Comparison of ENCODE assay signal across 1 cellular context in the genomic region with DNA sequence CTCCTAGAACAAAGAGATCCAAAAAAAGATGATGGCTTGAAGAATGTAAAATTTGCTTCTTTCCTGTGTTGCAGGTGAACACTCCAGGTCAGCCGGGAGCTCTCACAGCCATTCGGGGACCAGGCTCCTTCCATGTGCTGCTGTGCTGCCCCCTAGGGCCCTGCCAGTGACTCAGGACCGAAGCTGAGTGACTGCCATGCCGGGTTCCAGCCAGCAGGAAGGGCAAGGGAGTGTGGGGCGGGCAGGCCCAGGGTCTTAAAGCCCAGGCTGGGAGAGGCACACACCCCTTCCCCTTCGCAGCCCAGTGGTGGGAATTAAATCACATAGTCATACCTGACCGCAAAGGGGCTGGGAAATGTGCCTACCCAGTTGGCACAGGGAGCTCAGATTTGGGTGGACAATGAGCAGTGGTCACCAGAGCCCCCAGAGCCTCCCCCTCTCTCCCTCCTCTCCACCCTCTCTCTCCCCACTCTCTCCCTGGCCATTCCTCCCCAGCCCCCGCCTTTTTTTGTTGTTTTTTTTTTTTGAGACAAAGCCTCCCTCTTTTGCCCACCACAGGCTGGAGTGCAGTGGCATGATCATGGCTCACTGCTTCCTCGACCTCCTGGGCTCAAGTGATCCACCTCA.
A peak's percentile ranks its signal among the peaks of the same experiment; 100 is the strongest.
TF ChIP-seq lines count a peak whose summit lies in the region.

No MANE protein-coding gene starts in this region.

TF ChIP-seq in WTC11, 78 proteins besides CTCF, POLR2A, EP300 and RAD21 (continued from another document and continues in another):
- TF ChIP-seq, protein P1, sequence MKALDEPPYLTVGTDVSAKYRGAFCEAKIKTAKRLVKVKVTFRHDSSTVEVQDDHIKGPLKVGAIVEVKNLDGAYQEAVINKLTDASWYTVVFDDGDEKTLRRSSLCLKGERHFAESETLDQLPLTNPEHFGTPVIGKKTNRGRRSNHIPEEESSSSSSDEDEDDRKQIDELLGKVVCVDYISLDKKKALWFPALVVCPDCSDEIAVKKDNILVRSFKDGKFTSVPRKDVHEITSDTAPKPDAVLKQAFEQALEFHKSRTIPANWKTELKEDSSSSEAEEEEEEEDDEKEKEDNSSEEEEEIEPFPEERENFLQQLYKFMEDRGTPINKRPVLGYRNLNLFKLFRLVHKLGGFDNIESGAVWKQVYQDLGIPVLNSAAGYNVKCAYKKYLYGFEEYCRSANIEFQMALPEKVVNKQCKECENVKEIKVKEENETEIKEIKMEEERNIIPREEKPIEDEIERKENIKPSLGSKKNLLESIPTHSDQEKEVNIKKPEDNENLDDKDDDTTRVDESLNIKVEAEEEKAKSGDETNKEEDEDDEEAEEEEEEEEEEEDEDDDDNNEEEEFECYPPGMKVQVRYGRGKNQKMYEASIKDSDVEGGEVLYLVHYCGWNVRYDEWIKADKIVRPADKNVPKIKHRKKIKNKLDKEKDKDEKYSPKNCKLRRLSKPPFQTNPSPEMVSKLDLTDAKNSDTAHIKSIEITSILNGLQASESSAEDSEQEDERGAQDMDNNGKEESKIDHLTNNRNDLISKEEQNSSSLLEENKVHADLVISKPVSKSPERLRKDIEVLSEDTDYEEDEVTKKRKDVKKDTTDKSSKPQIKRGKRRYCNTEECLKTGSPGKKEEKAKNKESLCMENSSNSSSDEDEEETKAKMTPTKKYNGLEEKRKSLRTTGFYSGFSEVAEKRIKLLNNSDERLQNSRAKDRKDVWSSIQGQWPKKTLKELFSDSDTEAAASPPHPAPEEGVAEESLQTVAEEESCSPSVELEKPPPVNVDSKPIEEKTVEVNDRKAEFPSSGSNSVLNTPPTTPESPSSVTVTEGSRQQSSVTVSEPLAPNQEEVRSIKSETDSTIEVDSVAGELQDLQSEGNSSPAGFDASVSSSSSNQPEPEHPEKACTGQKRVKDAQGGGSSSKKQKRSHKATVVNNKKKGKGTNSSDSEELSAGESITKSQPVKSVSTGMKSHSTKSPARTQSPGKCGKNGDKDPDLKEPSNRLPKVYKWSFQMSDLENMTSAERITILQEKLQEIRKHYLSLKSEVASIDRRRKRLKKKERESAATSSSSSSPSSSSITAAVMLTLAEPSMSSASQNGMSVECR (CRISPR knock-in tag; IDR thresholded peaks at IDR 0.05; ENCODE audit: borderline replicate concordance) = no peak
- TF ChIP-seq ATF1 (CRISPR knock-in tag; IDR thresholded peaks at IDR 0.05) (no peak), TEAD1 (CRISPR knock-in tag; IDR thresholded peaks at IDR 0.05) (no peak), GABPB1 (CRISPR knock-in tag; IDR thresholded peaks at IDR 0.05) (peak; percentile 69; the same call in 1 of the 2 replicates), RORB (CRISPR knock-in tag; IDR thresholded peaks at IDR 0.05) (no peak), MXD4 (CRISPR knock-in tag; IDR thresholded peaks at IDR 0.05; ENCODE audit: borderline replicate concordance) (no peak), ELF4 (CRISPR knock-in tag; IDR thresholded peaks at IDR 0.05; ENCODE audit: low read depth) (no peak), CBFB (CRISPR knock-in tag; IDR thresholded peaks at IDR 0.05; ENCODE audit: low read depth) (0 out of 2 replicates have a peak, but pooled peaks have one; percentile 23), CREM (CRISPR knock-in tag; IDR thresholded peaks at IDR 0.05) (no peak), FOXK1 (CRISPR knock-in tag; IDR thresholded peaks at IDR 0.05) (peak; percentile 72), NR1H2 (CRISPR knock-in tag; IDR thresholded peaks at IDR 0.05) (no peak), ETV6 (CRISPR knock-in tag; IDR thresholded peaks at IDR 0.05) (peak; percentile 77; the same call in 1 of the 2 replicates), SP1 (CRISPR knock-in tag; conservative IDR thresholded peaks at IDR 0.05) (peak; percentile 65), ZNF232 (CRISPR knock-in tag; IDR thresholded peaks at IDR 0.05) (0 out of 2 replicates have a peak, but pooled peaks have one; percentile 28), ZNF416 (CRISPR knock-in tag; IDR thresholded peaks at IDR 0.05) (no peak), ZNF121 (CRISPR knock-in tag; IDR thresholded peaks at IDR 0.05) (0 out of 2 replicates have a peak, but pooled peaks have one; percentile 3), FOXP1 (CRISPR knock-in tag; IDR thresholded peaks at IDR 0.05; ENCODE audit: borderline replicate concordance) (no peak; the same call in 1 of the 2 replicates)
- TF ChIP-seq, protein P2, sequence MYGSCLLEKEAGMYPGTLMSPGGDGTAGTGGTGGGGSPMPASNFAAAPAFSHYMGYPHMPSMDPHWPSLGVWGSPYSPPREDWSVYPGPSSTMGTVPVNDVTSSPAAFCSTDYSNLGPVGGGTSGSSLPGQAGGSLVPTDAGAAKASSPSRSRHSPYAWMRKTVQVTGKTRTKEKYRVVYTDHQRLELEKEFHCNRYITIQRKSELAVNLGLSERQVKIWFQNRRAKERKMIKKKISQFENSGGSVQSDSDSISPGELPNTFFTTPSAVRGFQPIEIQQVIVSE (CRISPR knock-in tag; IDR thresholded peaks at IDR 0.05; ENCODE audit: borderline replicate concordance) = no peak
- TF ChIP-seq, protein P3, sequence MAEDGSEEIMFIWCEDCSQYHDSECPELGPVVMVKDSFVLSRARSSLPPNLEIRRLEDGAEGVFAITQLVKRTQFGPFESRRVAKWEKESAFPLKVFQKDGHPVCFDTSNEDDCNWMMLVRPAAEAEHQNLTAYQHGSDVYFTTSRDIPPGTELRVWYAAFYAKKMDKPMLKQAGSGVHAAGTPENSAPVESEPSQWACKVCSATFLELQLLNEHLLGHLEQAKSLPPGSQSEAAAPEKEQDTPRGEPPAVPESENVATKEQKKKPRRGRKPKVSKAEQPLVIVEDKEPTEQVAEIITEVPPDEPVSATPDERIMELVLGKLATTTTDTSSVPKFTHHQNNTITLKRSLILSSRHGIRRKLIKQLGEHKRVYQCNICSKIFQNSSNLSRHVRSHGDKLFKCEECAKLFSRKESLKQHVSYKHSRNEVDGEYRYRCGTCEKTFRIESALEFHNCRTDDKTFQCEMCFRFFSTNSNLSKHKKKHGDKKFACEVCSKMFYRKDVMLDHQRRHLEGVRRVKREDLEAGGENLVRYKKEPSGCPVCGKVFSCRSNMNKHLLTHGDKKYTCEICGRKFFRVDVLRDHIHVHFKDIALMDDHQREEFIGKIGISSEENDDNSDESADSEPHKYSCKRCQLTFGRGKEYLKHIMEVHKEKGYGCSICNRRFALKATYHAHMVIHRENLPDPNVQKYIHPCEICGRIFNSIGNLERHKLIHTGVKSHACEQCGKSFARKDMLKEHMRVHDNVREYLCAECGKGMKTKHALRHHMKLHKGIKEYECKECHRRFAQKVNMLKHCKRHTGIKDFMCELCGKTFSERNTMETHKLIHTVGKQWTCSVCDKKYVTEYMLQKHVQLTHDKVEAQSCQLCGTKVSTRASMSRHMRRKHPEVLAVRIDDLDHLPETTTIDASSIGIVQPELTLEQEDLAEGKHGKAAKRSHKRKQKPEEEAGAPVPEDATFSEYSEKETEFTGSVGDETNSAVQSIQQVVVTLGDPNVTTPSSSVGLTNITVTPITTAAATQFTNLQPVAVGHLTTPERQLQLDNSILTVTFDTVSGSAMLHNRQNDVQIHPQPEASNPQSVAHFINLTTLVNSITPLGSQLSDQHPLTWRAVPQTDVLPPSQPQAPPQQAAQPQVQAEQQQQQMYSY (CRISPR knock-in tag; IDR thresholded peaks at IDR 0.05) = no peak
- TF ChIP-seq, protein P4, sequence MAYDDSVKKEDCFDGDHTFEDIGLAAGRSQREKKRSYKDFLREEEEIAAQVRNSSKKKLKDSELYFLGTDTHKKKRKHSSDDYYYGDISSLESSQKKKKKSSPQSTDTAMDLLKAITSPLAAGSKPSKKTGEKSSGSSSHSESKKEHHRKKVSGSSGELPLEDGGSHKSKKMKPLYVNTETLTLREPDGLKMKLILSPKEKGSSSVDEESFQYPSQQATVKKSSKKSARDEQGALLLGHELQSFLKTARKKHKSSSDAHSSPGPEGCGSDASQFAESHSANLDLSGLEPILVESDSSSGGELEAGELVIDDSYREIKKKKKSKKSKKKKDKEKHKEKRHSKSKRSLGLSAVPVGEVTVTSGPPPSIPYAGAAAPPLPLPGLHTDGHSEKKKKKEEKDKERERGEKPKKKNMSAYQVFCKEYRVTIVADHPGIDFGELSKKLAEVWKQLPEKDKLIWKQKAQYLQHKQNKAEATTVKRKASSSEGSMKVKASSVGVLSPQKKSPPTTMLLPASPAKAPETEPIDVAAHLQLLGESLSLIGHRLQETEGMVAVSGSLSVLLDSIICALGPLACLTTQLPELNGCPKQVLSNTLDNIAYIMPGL (CRISPR knock-in tag; IDR thresholded peaks at IDR 0.05) = peak; percentile 81
- TF ChIP-seq, protein P5, sequence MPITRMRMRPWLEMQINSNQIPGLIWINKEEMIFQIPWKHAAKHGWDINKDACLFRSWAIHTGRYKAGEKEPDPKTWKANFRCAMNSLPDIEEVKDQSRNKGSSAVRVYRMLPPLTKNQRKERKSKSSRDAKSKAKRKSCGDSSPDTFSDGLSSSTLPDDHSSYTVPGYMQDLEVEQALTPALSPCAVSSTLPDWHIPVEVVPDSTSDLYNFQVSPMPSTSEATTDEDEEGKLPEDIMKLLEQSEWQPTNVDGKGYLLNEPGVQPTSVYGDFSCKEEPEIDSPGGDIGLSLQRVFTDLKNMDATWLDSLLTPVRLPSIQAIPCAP (CRISPR knock-in tag; IDR thresholded peaks at IDR 0.05) = no peak
- TF ChIP-seq, protein P6, sequence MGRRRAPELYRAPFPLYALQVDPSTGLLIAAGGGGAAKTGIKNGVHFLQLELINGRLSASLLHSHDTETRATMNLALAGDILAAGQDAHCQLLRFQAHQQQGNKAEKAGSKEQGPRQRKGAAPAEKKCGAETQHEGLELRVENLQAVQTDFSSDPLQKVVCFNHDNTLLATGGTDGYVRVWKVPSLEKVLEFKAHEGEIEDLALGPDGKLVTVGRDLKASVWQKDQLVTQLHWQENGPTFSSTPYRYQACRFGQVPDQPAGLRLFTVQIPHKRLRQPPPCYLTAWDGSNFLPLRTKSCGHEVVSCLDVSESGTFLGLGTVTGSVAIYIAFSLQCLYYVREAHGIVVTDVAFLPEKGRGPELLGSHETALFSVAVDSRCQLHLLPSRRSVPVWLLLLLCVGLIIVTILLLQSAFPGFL (CRISPR knock-in tag; IDR thresholded peaks at IDR 0.05; ENCODE audit: borderline replicate concordance) = no peak
- TF ChIP-seq, protein P7, sequence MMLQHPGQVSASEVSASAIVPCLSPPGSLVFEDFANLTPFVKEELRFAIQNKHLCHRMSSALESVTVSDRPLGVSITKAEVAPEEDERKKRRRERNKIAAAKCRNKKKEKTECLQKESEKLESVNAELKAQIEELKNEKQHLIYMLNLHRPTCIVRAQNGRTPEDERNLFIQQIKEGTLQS (CRISPR knock-in tag; conservative IDR thresholded peaks at IDR 0.05) = no peak
- TF ChIP-seq, protein P8, sequence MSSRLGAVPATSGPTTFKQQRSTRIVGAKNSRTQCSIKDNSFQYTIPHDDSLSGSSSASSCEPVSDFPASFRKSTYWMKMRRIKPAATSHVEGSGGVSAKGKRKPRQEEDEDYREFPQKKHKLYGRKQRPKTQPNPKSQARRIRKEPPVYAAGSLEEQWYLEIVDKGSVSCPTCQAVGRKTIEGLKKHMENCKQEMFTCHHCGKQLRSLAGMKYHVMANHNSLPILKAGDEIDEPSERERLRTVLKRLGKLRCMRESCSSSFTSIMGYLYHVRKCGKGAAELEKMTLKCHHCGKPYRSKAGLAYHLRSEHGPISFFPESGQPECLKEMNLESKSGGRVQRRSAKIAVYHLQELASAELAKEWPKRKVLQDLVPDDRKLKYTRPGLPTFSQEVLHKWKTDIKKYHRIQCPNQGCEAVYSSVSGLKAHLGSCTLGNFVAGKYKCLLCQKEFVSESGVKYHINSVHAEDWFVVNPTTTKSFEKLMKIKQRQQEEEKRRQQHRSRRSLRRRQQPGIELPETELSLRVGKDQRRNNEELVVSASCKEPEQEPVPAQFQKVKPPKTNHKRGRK (CRISPR knock-in tag; IDR thresholded peaks at IDR 0.05; ENCODE audit: borderline replicate concordance) = no peak
- TF ChIP-seq, protein P9, sequence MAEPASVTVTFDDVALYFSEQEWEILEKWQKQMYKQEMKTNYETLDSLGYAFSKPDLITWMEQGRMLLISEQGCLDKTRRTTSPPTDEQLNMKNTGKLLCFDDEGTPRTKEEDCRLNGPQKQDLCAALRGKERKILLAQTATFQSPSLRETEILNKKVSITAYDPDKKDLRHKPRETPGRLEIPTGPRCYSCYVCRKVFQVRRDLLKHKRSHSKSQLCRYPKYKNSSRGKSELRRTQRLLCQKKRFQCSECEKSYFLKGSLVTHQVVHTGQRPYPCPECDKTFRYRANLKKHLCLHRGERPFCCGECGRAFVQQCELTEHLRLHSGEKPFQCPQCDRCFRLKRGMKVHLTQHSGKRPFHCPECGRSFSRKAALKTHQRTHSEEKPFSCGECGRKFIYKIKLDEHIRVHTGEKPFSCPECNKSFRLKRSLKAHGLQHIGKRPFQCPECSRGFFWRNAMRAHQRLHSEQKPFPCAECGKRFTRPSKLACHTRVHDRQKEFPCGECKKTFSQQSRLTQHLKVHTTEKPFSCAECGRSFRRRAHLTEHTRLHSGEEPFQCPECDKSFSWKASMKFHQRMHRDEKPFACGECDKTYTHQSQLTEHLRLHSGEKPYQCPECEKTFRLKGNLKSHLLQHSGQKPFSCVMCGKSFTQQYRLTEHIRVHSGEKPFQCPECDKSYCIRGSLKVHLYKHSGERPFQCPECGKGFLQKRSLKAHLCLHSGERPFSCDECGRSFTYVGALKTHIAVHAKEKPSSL (CRISPR knock-in tag; conservative IDR thresholded peaks at IDR 0.05) = no peak
- TF ChIP-seq, protein P10, sequence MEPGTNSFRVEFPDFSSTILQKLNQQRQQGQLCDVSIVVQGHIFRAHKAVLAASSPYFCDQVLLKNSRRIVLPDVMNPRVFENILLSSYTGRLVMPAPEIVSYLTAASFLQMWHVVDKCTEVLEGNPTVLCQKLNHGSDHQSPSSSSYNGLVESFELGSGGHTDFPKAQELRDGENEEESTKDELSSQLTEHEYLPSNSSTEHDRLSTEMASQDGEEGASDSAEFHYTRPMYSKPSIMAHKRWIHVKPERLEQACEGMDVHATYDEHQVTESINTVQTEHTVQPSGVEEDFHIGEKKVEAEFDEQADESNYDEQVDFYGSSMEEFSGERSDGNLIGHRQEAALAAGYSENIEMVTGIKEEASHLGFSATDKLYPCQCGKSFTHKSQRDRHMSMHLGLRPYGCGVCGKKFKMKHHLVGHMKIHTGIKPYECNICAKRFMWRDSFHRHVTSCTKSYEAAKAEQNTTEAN (CRISPR knock-in tag; IDR thresholded peaks at IDR 0.05) = peak; percentile 81; the same call in 1 of the 2 replicates
- TF ChIP-seq, protein P11, sequence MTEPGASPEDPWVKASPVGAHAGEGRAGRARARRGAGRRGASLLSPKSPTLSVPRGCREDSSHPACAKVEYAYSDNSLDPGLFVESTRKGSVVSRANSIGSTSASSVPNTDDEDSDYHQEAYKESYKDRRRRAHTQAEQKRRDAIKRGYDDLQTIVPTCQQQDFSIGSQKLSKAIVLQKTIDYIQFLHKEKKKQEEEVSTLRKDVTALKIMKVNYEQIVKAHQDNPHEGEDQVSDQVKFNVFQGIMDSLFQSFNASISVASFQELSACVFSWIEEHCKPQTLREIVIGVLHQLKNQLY (CRISPR knock-in tag; IDR thresholded peaks at IDR 0.05) = no peak
- TF ChIP-seq, protein P12, sequence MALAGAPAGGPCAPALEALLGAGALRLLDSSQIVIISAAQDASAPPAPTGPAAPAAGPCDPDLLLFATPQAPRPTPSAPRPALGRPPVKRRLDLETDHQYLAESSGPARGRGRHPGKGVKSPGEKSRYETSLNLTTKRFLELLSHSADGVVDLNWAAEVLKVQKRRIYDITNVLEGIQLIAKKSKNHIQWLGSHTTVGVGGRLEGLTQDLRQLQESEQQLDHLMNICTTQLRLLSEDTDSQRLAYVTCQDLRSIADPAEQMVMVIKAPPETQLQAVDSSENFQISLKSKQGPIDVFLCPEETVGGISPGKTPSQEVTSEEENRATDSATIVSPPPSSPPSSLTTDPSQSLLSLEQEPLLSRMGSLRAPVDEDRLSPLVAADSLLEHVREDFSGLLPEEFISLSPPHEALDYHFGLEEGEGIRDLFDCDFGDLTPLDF (CRISPR knock-in tag; IDR thresholded peaks at IDR 0.05) = no peak
